Comparison of ENCODE assay signal across 9 cellular contexts in the genomic region with DNA sequence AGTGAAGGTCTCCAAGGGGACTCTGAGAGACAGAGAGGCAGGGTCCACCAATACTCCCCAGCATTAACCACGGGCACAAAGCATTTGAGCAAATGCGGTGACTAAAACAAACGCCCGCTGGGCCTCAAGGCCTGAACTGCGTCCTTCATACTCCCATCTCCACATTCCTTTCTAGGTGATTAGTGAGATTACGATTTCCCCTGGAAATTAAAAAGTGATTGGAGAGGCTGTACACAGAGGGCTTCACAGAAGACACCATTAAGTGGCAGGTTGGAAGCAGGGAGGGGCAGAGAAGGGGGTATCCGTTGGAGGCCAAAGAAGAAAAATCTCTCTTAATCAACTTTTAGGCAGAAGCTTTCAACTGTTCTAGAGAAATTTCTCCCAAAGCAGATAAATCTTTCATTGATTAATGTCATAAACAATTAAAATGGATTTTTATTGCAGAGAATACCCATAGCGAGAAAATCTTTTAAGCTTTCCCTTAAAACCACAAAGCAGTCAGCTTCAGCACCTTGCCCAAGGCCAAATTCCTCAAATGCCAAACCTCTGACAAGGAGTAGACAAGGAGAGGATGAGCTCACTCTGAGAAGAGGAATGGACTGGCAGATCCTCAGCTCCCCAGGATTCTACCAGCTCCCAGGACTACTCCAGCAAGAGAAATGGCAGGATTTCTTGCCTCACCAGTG. TPM values are rescaled to one million over a fixed set of nuclear protein-coding genes. Genes with fewer than 3 reads are reported as not detected.
A peak's percentile ranks its signal among the peaks of the same experiment; 100 is the strongest.
DNase-seq lines count a peak whose midpoint lies in the region; ATAC-seq and TF ChIP-seq lines count a peak whose summit lies in the region.
"Had no signal": no experiment of that assay in that cellular context is flagged by ENCODE, and none has a peak within 500 bp of the region (broad histone marks: within the 10 kb centered on the region; RNA-seq: fewer than 3 reads in every experiment).

No MANE protein-coding gene starts in this region.

- H3F3A ChIP-seq in PC-3 (ENCODE audit: low read length, unreplicated experiment): peaks cover 4% of the 10 kb centered on the region

- H3K18ac ChIP-seq in neuronal stem cell (ENCODE audit: low read length): no peak overlapping the region

- TSS peak; percentile 20 for BruUV-seq in PC-3 (replicated peaks; lab: Mats Ljungman, UMichigan)

- no peaks in the 10 kb centered on the region for H3K9me2 ChIP-seq in PC-3 (replicated peaks; ENCODE audit: low read length)

- H3K4ac ChIP-seq in neuronal stem cell (ENCODE audit: low read length): no peak overlapping the region

- H2AFZ ChIP-seq in PC-3 (ENCODE audit: low read length) (peak overlapping the region; percentile 20; the same call in 1 of the 2 replicates), neuronal stem cell (ENCODE audit: low read length) (no peak overlapping the region)

- no peak overlapping the region for H4K91ac ChIP-seq in neuronal stem cell (ENCODE audit: low read depth, low read length, poor library complexity)

- H3K23ac ChIP-seq in neuronal stem cell (ENCODE audit: low read depth, low read length, poor library complexity): no peak overlapping the region

- WGBS in neuronal stem cell (ENCODE audit: extremely low coverage in 2 of 2, insufficient read length in 2 of 2, insufficient replicate concordance in 1 of 2), 2 donors: no CpG with 5 or more reads among the region's 8 CpGs

- H3K4me3 Mint-ChIP-seq in CD4-positive, alpha-beta memory T cell: no peak overlapping the region

- H2BK15ac ChIP-seq in neuronal stem cell (ENCODE audit: low read length): no peak overlapping the region

- no peak overlapping the region for H2BK12ac ChIP-seq in neuronal stem cell (ENCODE audit: low read length)

- no peak overlapping the region for H2AK5ac ChIP-seq in neuronal stem cell (ENCODE audit: low read depth, low read length)

- no peak for TF ChIP-seq CTCF in PC-3 (conservative IDR thresholded peaks at IDR 0.05; ENCODE audit: low read depth, low read length)
- TF ChIP-seq CTCF in epithelial cell of proximal tubule (conservative IDR thresholded peaks at IDR 0.05; ENCODE audit: low read depth, low read length): no peak

- intact Hi-C loops in PC-3 (cut with micrococcal nuclease): loop anchor here (1.0 kb wide), 2 partner anchors 27 to 60 kb away; no protein-coding TSS in a partner anchor
- intact Hi-C loops in CD4-positive, alpha-beta memory T cell (cut with micrococcal nuclease): loop anchor here (5.0 kb wide), 1 partner anchor 38 kb away; the partner anchor contains the start of gene MB21D2

- H3K27ac ChIP-seq in PC-3 (ENCODE audit: low read length) (no peak overlapping the region), neuronal stem cell (replicated peaks; ENCODE audit: low read length) (peak overlapping the region; percentile 26)
- H3K27ac ChIP-seq in CD4-positive, alpha-beta memory T cell (ENCODE audit: low read depth, low read length): no peak overlapping the region

- DNase-seq in GM03348 (ENCODE audit: low spot score): peak; percentile 94
- peak; percentile 99 for DNase-seq in PC-3
- DNase-seq in epithelial cell of proximal tubule (ENCODE audit: low read depth): peak; percentile 95
- DNase-seq in neuronal stem cell (ENCODE audit: low spot score): peak; percentile 47
- DNase-seq in activated CD4-positive, CD25-positive, alpha-beta regulatory T cell (lab: John Stamatoyannopoulos, UW): no peak
- no peak for DNase-seq in activated effector memory CD4-positive, alpha-beta T cell treated with Interleukin-2 at 50 U/mL for 16 hours
- DNase-seq in CD4-positive, alpha-beta memory T cell: no peak
- DNase-seq: activated gamma-delta T cell treated with Interleukin-2 at 50 U/mL for 16 hours had no signal

- CTCF ChIA-PET in PC-3 (lab: Charles Lee): interaction anchor here (0.6 to 1.1 kb wide), 4 partner anchors 9 to 60 kb away, joined by 3 to 4 read pairs (median 4); no protein-coding TSS in a partner anchor
- CTCF ChIA-PET in CD4-positive, alpha-beta memory T cell (lab: Charles Lee; ENCODE audit: partially characterized antibody): interaction anchor here (1.4 kb wide), 1 partner anchor 9 kb away, joined by 3 read pairs; no protein-coding TSS in a partner anchor

- POLR2A ChIA-PET in PC-3 (lab: Charles Lee; ENCODE audit: unreplicated experiment): interaction anchor here (0.6 to 1.7 kb wide), 3 partner anchors 35 to 52 kb away, joined by 3 to 8 read pairs (median 4); no protein-coding TSS in a partner anchor
- POLR2A ChIA-PET in CD4-positive, alpha-beta memory T cell (lab: Charles Lee; ENCODE audit: partially characterized antibody): no interaction called here

- H3K9me3 Mint-ChIP-seq in CD4-positive, alpha-beta memory T cell: peaks cover 0 to 3% (median 0%) of the 10 kb centered on the region in 8 donors

- no peaks in the 10 kb centered on the region for H3K79me1 ChIP-seq in neuronal stem cell (ENCODE audit: low read depth, low read length)

- H3K27me3 ChIP-seq in PC-3 (ENCODE audit: low read length): no peaks in the 10 kb centered on the region
- no peaks in the 10 kb centered on the region for H3K27me3 ChIP-seq in neuronal stem cell (ENCODE audit: control insufficient read depth in 3 of 3, insufficient read depth in 3 of 3, low read depth in 1 of 3, low read length in 3 of 3)
- H3K27me3 ChIP-seq in CD4-positive, alpha-beta memory T cell (ENCODE audit: insufficient read depth, low read length): no peaks in the 10 kb centered on the region

- H4K20me1 ChIP-seq in PC-3 (ENCODE audit: low read length): no peaks in the 10 kb centered on the region

- peak overlapping the region; percentile 30 for H3K9ac ChIP-seq in PC-3 (ENCODE audit: low read length)
- H3K9ac ChIP-seq in neuronal stem cell (ENCODE audit: low read depth, low read length, poor library complexity): no peak overlapping the region

- no peak overlapping the region for H4K8ac ChIP-seq in neuronal stem cell (ENCODE audit: low read depth, low read length)

- H2BK120ac ChIP-seq in neuronal stem cell (ENCODE audit: low read depth, low read length): no peak overlapping the region

- no peak overlapping the region for H2BK5ac ChIP-seq in neuronal stem cell (ENCODE audit: low read length)

- H3K14ac ChIP-seq in neuronal stem cell (ENCODE audit: low read length): no peak overlapping the region

- H3K4me1 ChIP-seq in PC-3 (ENCODE audit: insufficient read depth, low read length): peaks cover 68% of the 10 kb centered on the region
- H3K4me1 ChIP-seq in neuronal stem cell (ENCODE audit: control insufficient read depth in 2 of 2, insufficient read depth in 1 of 2, low read depth in 1 of 2, low read length in 2 of 2): peaks cover 0 to 8% of the 10 kb centered on the region in 2 donors
- peaks cover 5% of the 10 kb centered on the region for H3K4me1 ChIP-seq in CD4-positive, alpha-beta memory T cell (ENCODE audit: insufficient read depth, low read length)

- peaks cover 83% of the 10 kb centered on the region for H3K79me2 ChIP-seq in PC-3 (ENCODE audit: low read length)

- peaks cover 0 to 22% (median 8%) of the 10 kb centered on the region in 4 donors for H3K4me1 Mint-ChIP-seq in CD4-positive, alpha-beta memory T cell

- H3K27me3 Mint-ChIP-seq in CD4-positive, alpha-beta memory T cell: peaks cover 0 to 1% of the 10 kb centered on the region in 2 donors

- peak overlapping the region; percentile 54 for H3K4me3 ChIP-seq in PC-3 (ENCODE audit: low read length)
- no peak overlapping the region for H3K4me3 ChIP-seq in epithelial cell of proximal tubule (ENCODE audit: low read depth, low read length)
- H3K4me3 ChIP-seq in neuronal stem cell (ENCODE audit: low read length in 2 of 2): no peak overlapping the region
- no peak overlapping the region for H3K4me3 ChIP-seq in CD4-positive, alpha-beta memory T cell (ENCODE audit: low read length in 2 of 2)

- H3K36me3 ChIP-seq in PC-3 (ENCODE audit: low read depth, low read length) (peaks cover 5% of the 10 kb centered on the region; the same call in 1 of the 2 replicates), neuronal stem cell (replicated peaks in 1 of 2; ENCODE audit: control insufficient read depth in 2 of 2, insufficient read depth in 2 of 2, low read length in 2 of 2) (no peaks in the 10 kb centered on the region)
- H3K36me3 ChIP-seq in CD4-positive, alpha-beta memory T cell (ENCODE audit: insufficient read depth, low read length): no peaks in the 10 kb centered on the region

- ATAC-seq in PC-3: peak; percentile 86
- ATAC-seq in HG03108 (IDR thresholded peaks at IDR 0.05; ENCODE audit: unreplicated experiment): no peak

- H3K9me3 ChIP-seq in PC-3 (ENCODE audit: low read length) (no peaks in the 10 kb centered on the region), neuronal stem cell (replicated peaks in 1 of 2; ENCODE audit: control insufficient read depth in 2 of 2, insufficient read depth in 1 of 2, low read depth in 1 of 2, low read length in 2 of 2) (peaks cover 0 to 3% of the 10 kb centered on the region in 2 donors)
- H3K9me3 ChIP-seq in CD4-positive, alpha-beta memory T cell (ENCODE audit: control insufficient read depth in 1 of 2, low read length in 2 of 2): no peaks in the 10 kb centered on the region

- no peak overlapping the region for H3K27ac Mint-ChIP-seq in CD4-positive, alpha-beta memory T cell

- H3K4me2 ChIP-seq in PC-3 (ENCODE audit: low read length) (no peak overlapping the region; the same call in 1 of the 2 replicates), neuronal stem cell (ENCODE audit: insufficient read depth, low read length, poor library complexity, severe bottlenecking) (no peak overlapping the region)

- no peaks in the 10 kb centered on the region for H3K36me3 Mint-ChIP-seq in CD4-positive, alpha-beta memory T cell

RNA-seq across cellular contexts. Expression of gene MB21D2, which starts 38.2 kb away (rescaled TPM):
- 22.5 and 26.0 TPM in 2 replicates for total RNA-seq in PC-3 (2014; rRNA removed)
- 17.7 and 21.2 TPM in 2 replicates for total RNA-seq in epithelial cell of proximal tubule
- polyA plus RNA-seq in neuronal stem cell (2013, experiment 1 of 2): 4.0 TPM
- polyA plus RNA-seq in neuronal stem cell (2013, experiment 2 of 2): 4.1 TPM
- total RNA-seq in CD4-positive, alpha-beta memory T cell: 1 to 10 TPM; 3.4 to 3.5 TPM
- 10 to 100 TPM in 1 of 2 donors, 1 to 10 TPM in 1; 8.6 to 17.1 TPM for polyA plus RNA-seq in CD4-positive, alpha-beta memory T cell

Comparison
In these comparisons a context has a peak if more than half of its experiments do, and no peak if none do; other contexts are left out.
1. DNase-seq: peak in GM03348 (single experiment), PC-3 (single experiment), epithelial cell of proximal tubule (single experiment) and neuronal stem cell (single experiment); none in activated CD4-positive, CD25-positive, alpha-beta regulatory T cell (0 of 4), activated effector memory CD4-positive, alpha-beta T cell treated with Interleukin-2 at 50 U/mL for 16 hours (single experiment) and CD4-positive, alpha-beta memory T cell (0 of 5).